In genomic region chr13:23458972-23459371, GRCh38 we compare ENCODE assay signal across 1 cellular context.
TF ChIP-seq lines count a peak whose summit lies in the region.

No MANE protein-coding gene starts in this region.

TF ChIP-seq in H1, 55 proteins besides CTCF, POLR2A, EP300 and RAD21 (continued from another document):
- TF ChIP-seq NANOG (IDR thresholded peaks at IDR 0.05; ENCODE audit: insufficient read depth, low read depth, low read length, poor library complexity, severe bottlenecking) (no peak), TBP (IDR thresholded peaks at IDR 0.05; ENCODE audit: low read depth, low read length) (no peak), RXRA (IDR thresholded peaks at IDR 0.05; ENCODE audit: insufficient read depth, low read depth, low read length) (no peak), JUND (IDR thresholded peaks at IDR 0.05; ENCODE audit: low read length) (no peak), USF2 (IDR thresholded peaks at IDR 0.05; ENCODE audit: low read length) (no peak)
